In the genomic region with DNA sequence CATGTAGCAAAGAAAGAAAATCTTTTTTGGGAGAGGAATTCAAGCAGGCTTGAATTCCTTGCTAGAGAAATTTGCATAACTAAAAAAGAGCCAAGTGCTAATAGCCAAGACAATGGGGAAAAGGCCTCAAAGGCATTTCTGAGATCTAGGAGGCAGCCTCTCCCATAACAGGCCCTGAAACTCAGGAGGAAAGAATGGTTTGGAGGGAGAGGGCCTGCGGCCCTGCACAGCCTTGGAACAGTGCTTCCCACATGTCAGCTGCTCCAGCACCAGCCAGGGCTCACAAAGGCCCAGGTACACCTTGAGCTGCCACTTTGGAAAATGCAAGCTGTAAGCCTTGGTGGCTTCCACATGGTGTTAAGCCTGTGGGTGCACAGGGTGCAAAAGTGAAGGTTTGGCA, we compare ENCODE assay signal across 26 cellular contexts. TPM values are rescaled to one million over a fixed set of nuclear protein-coding genes. Genes with fewer than 3 reads are reported as not detected.
DNase-seq lines count a peak whose midpoint lies in the region; ATAC-seq, FAIRE-seq and TF ChIP-seq lines count a peak whose summit lies in the region.
"Had no signal": no experiment of that assay in that cellular context is flagged by ENCODE, and none has a peak within 500 bp of the region (broad histone marks: within the 10 kb centered on the region; RNA-seq: fewer than 3 reads in every experiment).

No MANE protein-coding gene starts in this region.

- H3K79me2 ChIP-seq in H9 (ENCODE audit: insufficient read depth, low read length), result no peaks in the 10 kb centered on the region

- no peak overlapping the region for H2BK120ac ChIP-seq in H9 (ENCODE audit: low read depth, low read length, poor library complexity, severe bottlenecking)
- H2BK120ac ChIP-seq in neuronal stem cell (ENCODE audit: low read depth, low read length), result no peak overlapping the region

- no peaks in the 10 kb centered on the region; the same call in none of the 2 replicates for H3K27me3 Mint-ChIP-seq in H9 (ENCODE audit: low read depth)

- H3K9ac ChIP-seq in H9 (ENCODE audit: extremely low read depth, insufficient read length, low read length) (no peak overlapping the region), NT2/D1 (ENCODE audit: insufficient read length, low read depth) (peak overlapping the region; percentile 57), neuronal stem cell (ENCODE audit: low read depth, low read length, poor library complexity) (no peak overlapping the region)
- H3K9ac ChIP-seq: GM23248, SK-N-SH had no signal

- H3K23ac ChIP-seq in H9 (ENCODE audit: insufficient read length, low read depth, low read length), result no peak overlapping the region
- no peak overlapping the region for H3K23ac ChIP-seq in neuronal stem cell (ENCODE audit: low read depth, low read length, poor library complexity)

- H3K27ac Mint-ChIP-seq in H9, result peak overlapping the region; percentile 97 to 100 (median 99)
- H3K27ac Mint-ChIP-seq: B cell, CD14-positive monocyte had no signal

- no peak for TF ChIP-seq CTCF in H9 (conservative IDR thresholded peaks at IDR 0.05)

- peaks cover 39 to 42% of the 10 kb centered on the region in 2 experiments for H3K4me1 Mint-ChIP-seq in H9
- H3K4me1 Mint-ChIP-seq: B cell had no signal

- H3K4me3 Mint-ChIP-seq in H9, result peak overlapping the region in 1 of 2 experiments; percentile 31; a peak in 1 of 5 replicates
- H3K4me3 Mint-ChIP-seq: B cell, CD14-positive monocyte had no signal

- H4K91ac ChIP-seq in H9 (ENCODE audit: insufficient read length, low read depth, low read length) (peak overlapping the region; percentile 94), neuronal stem cell (ENCODE audit: low read depth, low read length, poor library complexity) (no peak overlapping the region)

- no CpG with 5 or more reads among the region's 1 CpG for WGBS in H9 (ENCODE audit: extremely low coverage, insufficient read length, low lambda C conversion rate)
- no CpG with 5 or more reads among the region's 1 CpG for WGBS in iPS DF 6.9 (ENCODE audit: insufficient coverage, insufficient read length)
- no CpG with 5 or more reads among the region's 1 CpG for WGBS in neuronal stem cell (ENCODE audit: extremely low coverage in 2 of 2, insufficient read length in 2 of 2, insufficient replicate concordance in 1 of 2), 2 donors

- H4K20me1 ChIP-seq in H9 (ENCODE audit: control insufficient read depth, insufficient read depth, insufficient read length), result no peaks in the 10 kb centered on the region

- peak overlapping the region; percentile 47 for H2BK5ac ChIP-seq in H9 (ENCODE audit: insufficient read length, low read length)
- H2BK5ac ChIP-seq in neuronal stem cell (ENCODE audit: low read length), result no peak overlapping the region

- H3K4me3 ChIP-seq in NT2/D1 (ENCODE audit: insufficient read length, low read depth) (no peak overlapping the region), iPS DF 6.9 (ENCODE audit: low read length) (no peak overlapping the region), neuronal stem cell (ENCODE audit: low read length in 2 of 2) (no peak overlapping the region)
- H3K4me3 ChIP-seq: A549, GM23248 had no signal

- H3K23me2 ChIP-seq in H9 (ENCODE audit: insufficient read length, low read depth, low read length, poor library complexity, severe bottlenecking), result no peaks in the 10 kb centered on the region

- no peak overlapping the region for H3K14ac ChIP-seq in H9 (ENCODE audit: insufficient read depth, low read length)
- no peak overlapping the region for H3K14ac ChIP-seq in neuronal stem cell (ENCODE audit: low read length)

- H3K4me1 ChIP-seq in H9 (ENCODE audit: insufficient read depth, low read length), result peaks cover 11% of the 10 kb centered on the region; the same call in 1 of the 2 replicates
- peaks cover 8% of the 10 kb centered on the region for H3K4me1 ChIP-seq in NT2/D1 (ENCODE audit: insufficient read depth, insufficient read length)
- H3K4me1 ChIP-seq in iPS DF 6.9 (ENCODE audit: control insufficient read depth, insufficient read depth, low read length), result peaks cover 5% of the 10 kb centered on the region; the same call in 1 of the 2 replicates
- peaks cover 0 to 2% of the 10 kb centered on the region in 2 donors for H3K4me1 ChIP-seq in neuronal stem cell (ENCODE audit: control insufficient read depth in 2 of 2, insufficient read depth in 1 of 2, low read depth in 1 of 2, low read length in 2 of 2)
- H3K4me1 ChIP-seq: A549 had no signal

- H2BK12ac ChIP-seq in H9 (ENCODE audit: insufficient read length, low read depth, low read length) (no peak overlapping the region), neuronal stem cell (ENCODE audit: low read length) (no peak overlapping the region)

- H3K4me2 ChIP-seq in H9 (ENCODE audit: insufficient read depth, insufficient read length, low read length), result peak overlapping the region; percentile 51
- no peak overlapping the region for H3K4me2 ChIP-seq in neuronal stem cell (ENCODE audit: insufficient read depth, low read length, poor library complexity, severe bottlenecking)
- H3K4me2 ChIP-seq: A549, SK-N-SH had no signal

- peaks cover 0 to 13% (median 12%) of the 10 kb centered on the region in 3 experiments; a peak in 5 of 7 replicates for H3K36me3 Mint-ChIP-seq in H9 (ENCODE audit: insufficient read depth in 1 of 3, low read depth in 3 of 3)
- H3K36me3 Mint-ChIP-seq: CD14-positive monocyte had no signal

- H2BK20ac ChIP-seq in H9 (ENCODE audit: low read depth, low read length, poor library complexity, severe bottlenecking), result no peak overlapping the region

- H3K79me1 ChIP-seq in H9 (ENCODE audit: insufficient read depth, low read depth, low read length, poor library complexity, severe bottlenecking), result no peaks in the 10 kb centered on the region
- H3K79me1 ChIP-seq in neuronal stem cell (ENCODE audit: low read depth, low read length), result no peaks in the 10 kb centered on the region

- H3K9me3 Mint-ChIP-seq in H9, result peaks cover 8 to 14% of the 10 kb centered on the region in 2 experiments

- FAIRE-seq in frontal cortex (lab: Jason Lieb, UNC), result no peak
- FAIRE-seq: A549, D721Med had no signal

- peak overlapping the region; percentile 52 for H2AK5ac ChIP-seq in H9 (ENCODE audit: insufficient read length, low read length)
- no peak overlapping the region for H2AK5ac ChIP-seq in neuronal stem cell (ENCODE audit: low read depth, low read length)

- H3K9me3 ChIP-seq in H9 (ENCODE audit: control insufficient read depth, low read depth, low read length) (no peaks in the 10 kb centered on the region), NT2/D1 (ENCODE audit: insufficient read depth, low read length) (peaks cover 15% of the 10 kb centered on the region), iPS DF 6.9 (ENCODE audit: control insufficient read depth, insufficient read depth, low read length) (no peaks in the 10 kb centered on the region), neuronal stem cell (replicated peaks in 1 of 2; ENCODE audit: control insufficient read depth in 2 of 2, insufficient read depth in 1 of 2, low read depth in 1 of 2, low read length in 2 of 2) (peaks cover 0 to 2% of the 10 kb centered on the region in 2 donors)
- H3K9me3 ChIP-seq: A549, SK-N-SH had no signal

- no peak overlapping the region for H2BK15ac ChIP-seq in H9 (ENCODE audit: low read depth, low read length)
- H2BK15ac ChIP-seq in neuronal stem cell (ENCODE audit: low read length), result no peak overlapping the region

- H3K36me3 ChIP-seq in NT2/D1 (ENCODE audit: insufficient read depth, insufficient read length, low read length), result no peaks in the 10 kb centered on the region
- H3K36me3 ChIP-seq in iPS DF 6.9 (ENCODE audit: control insufficient read depth, insufficient read depth, low read length), result no peaks in the 10 kb centered on the region
- H3K36me3 ChIP-seq in neuronal stem cell (replicated peaks in 1 of 2; ENCODE audit: control insufficient read depth in 2 of 2, insufficient read depth in 2 of 2, low read length in 2 of 2), result no peaks in the 10 kb centered on the region

- H4K5ac ChIP-seq in H9 (ENCODE audit: insufficient read length, low read depth, low read length), result no peak overlapping the region

- DNase-seq in H9 (peak; percentile 88), NT2/D1 (ENCODE audit: low read depth, low spot score) (peak; percentile 96), iPS DF 6.9 (ENCODE audit: low read depth, low spot score) (no peak), neuronal stem cell (ENCODE audit: low spot score) (no peak), frontal cortex (ENCODE audit: low spot score in 2 of 2) (no peak), NCI-H524 treated with DMSO at 0.1 percent for 48 hours (lab: John Stamatoyannopoulos, UW) (no peak)
- DNase-seq: DMS53; GF-D8; GM23248; KBM-7; MM.1S; NCI-H1092; NCI-H1436; NCI-H187 treated with DMSO at 0.1 percent for 48 hours; NCI-H2227 treated with DMSO at 0.1 percent for 48 hours; NCI-H510A treated with DMSO at 0.1 percent for 48 hours; NCI-H774; NK-92 treated with Interleukin-12 subunit alpha and Interleukin-12 subunit beta, amount 100 ng/mL, for 24 hours; SIG-M5; SK-N-SH had no signal

- no peak overlapping the region for H3T11ph ChIP-seq in H9 (ENCODE audit: low read length)

- H2AFZ ChIP-seq in H9 (ENCODE audit: low read length), result no peak overlapping the region
- H2AFZ ChIP-seq in neuronal stem cell (ENCODE audit: low read length), result no peak overlapping the region
- H2AFZ ChIP-seq: GM23248 had no signal

- no peak overlapping the region for H3K56ac ChIP-seq in H9 (ENCODE audit: insufficient read length, low read depth, low read length)

- peak overlapping the region; percentile 93 for H3K27ac ChIP-seq in H9 (ENCODE audit: insufficient read length, low read depth, low read length)
- peak overlapping the region; percentile 46 for H3K27ac ChIP-seq in iPS DF 6.9 (ENCODE audit: low read length)
- no peak overlapping the region for H3K27ac ChIP-seq in neuronal stem cell (replicated peaks; ENCODE audit: low read length)
- H3K27ac ChIP-seq: A549, GM23248 had no signal

- H3K18ac ChIP-seq in H9 (ENCODE audit: insufficient read length, low read depth, low read length) (peak overlapping the region; percentile 84), neuronal stem cell (ENCODE audit: low read length) (peak overlapping the region; percentile 11)

- no peak for ATAC-seq in GM21528 (IDR thresholded peaks at IDR 0.05; ENCODE audit: low FRiP score, unreplicated experiment)
- ATAC-seq: A549, Panc1 had no signal

- H3K27me3 ChIP-seq in H9 (ENCODE audit: insufficient read depth, low read length) (no peaks in the 10 kb centered on the region), NT2/D1 (ENCODE audit: insufficient read depth, insufficient read length) (no peaks in the 10 kb centered on the region), iPS DF 6.9 (ENCODE audit: control insufficient read depth, insufficient read depth, low read length) (no peaks in the 10 kb centered on the region), neuronal stem cell (ENCODE audit: control insufficient read depth in 3 of 3, insufficient read depth in 3 of 3, low read depth in 1 of 3, low read length in 3 of 3) (no peaks in the 10 kb centered on the region)

- H3K4ac ChIP-seq in H9 (ENCODE audit: low read depth, low read length) (no peak overlapping the region; the same call in 1 of the 2 replicates), neuronal stem cell (ENCODE audit: low read length) (no peak overlapping the region)

- H4K8ac ChIP-seq in H9 (replicated peaks; ENCODE audit: insufficient read length, low read depth, low read length) (peak overlapping the region; percentile 15), neuronal stem cell (ENCODE audit: low read depth, low read length) (no peak overlapping the region)

RNA-seq across cellular contexts. Expression of gene TSPAN18, which starts 55.5 kb away (rescaled TPM):
- 25.3 and 26.5 TPM in 2 replicates for total RNA-seq in H9 (2021)
- 144 TPM for polyA plus RNA-seq in neuronal stem cell (2013, experiment 1 of 2)
- 146 TPM for polyA plus RNA-seq in neuronal stem cell (2013, experiment 2 of 2)
- total RNA-seq in frontal cortex, result 13.9 TPM
- polyA plus RNA-seq: CD14-positive monocyte had no signal

Comparison
In these comparisons a context has a peak if more than half of its experiments do, and no peak if none do; other contexts are left out.
1. DNase-seq: peak in H9 (single experiment) and NT2/D1 (single experiment); none in iPS DF 6.9 (single experiment), neuronal stem cell (single experiment), frontal cortex (0 of 2) and NCI-H524 treated with DMSO at 0.1 percent for 48 hours (single experiment).